20 cellular contexts compared by ENCODE assay signal in the genomic region with DNA sequence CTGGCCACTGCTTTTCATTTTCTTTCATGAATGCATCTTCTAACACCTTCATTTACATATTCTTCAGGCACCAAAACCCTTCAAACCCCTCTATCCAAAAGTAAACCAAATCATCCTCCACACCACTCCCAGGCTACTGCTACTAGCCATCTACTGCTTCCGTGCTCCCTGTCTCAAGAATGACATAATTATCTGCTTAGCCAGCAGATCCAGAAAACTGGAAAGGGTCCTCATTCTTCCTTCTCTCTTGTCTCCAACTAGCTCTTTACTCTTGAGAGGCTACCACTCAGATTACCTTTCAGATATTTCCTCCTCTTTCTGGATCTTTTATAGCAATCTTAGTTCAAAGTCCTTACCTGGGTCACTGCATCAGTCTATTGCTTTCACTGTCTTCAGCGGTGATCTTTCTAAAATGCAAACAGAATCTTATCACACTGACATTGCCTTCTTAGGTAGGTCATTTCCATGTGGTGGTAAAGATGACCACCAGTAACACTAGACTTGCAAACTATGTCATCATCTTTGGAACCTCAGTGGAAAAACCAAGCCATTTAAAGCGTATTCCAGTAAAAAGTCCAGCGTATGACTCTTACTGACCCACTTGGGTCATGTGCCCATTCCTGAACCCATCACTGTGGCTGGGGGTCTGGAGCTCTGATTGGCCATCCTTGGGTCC.
"Had no signal": no experiment of that assay in that cellular context is flagged by ENCODE, and none has a peak within 500 bp of the region (broad histone marks: within the 10 kb centered on the region; RNA-seq: fewer than 3 reads in every experiment).

No MANE protein-coding gene starts in this region.

- FAIRE-seq: endothelial cell of umbilical vein, frontal cortex, islet of Langerhans, kidney had no signal

- H3K27ac ChIP-seq: colonic mucosa, dorsolateral prefrontal cortex, esophagus muscularis mucosa, foreskin keratinocyte, gastroesophageal sphincter, heart left ventricle, left lung, lower lobe of right lung had no signal

- H3K27me3 ChIP-seq: colonic mucosa, esophagus muscularis mucosa, gastroesophageal sphincter, left lung had no signal

- H3K9me3 ChIP-seq: colonic mucosa, esophagus muscularis mucosa, gastroesophageal sphincter, heart left ventricle, left lung, lower lobe of right lung had no signal

- H3K4me1 ChIP-seq: foreskin keratinocyte, heart left ventricle, left lung, lower lobe of right lung had no signal

- H3K4me3 ChIP-seq: colonic mucosa, dorsolateral prefrontal cortex, esophagus muscularis mucosa, gastroesophageal sphincter, heart left ventricle, left lung, lower lobe of right lung had no signal

- DNase-seq: colonic mucosa; dermis blood vessel endothelial cell; dorsolateral prefrontal cortex; effector CD4-positive, alpha-beta T cell; effector memory CD4-positive, alpha-beta T cell; foreskin keratinocyte; heart left ventricle; hippocampal formation; kidney; kidney glomerular epithelial cell; left lung; left ventricle myocardium superior; lower lobe of right lung; mesenchymal stem cell; naive thymus-derived CD4-positive, alpha-beta T cell had no signal

- H3K36me3 ChIP-seq: colonic mucosa, esophagus muscularis mucosa, gastroesophageal sphincter, heart left ventricle, left lung, lower lobe of right lung had no signal

- ATAC-seq: foreskin keratinocyte; gastroesophageal sphincter; heart left ventricle; left ventricle myocardium superior; lower lobe of right lung; naive thymus-derived CD4-positive, alpha-beta T cell had no signal
